10 cellular contexts compared by ENCODE assay signal in genomic region chr3:106198828-106199194, GRCh38.
"Had no signal": no experiment of that assay in that cellular context is flagged by ENCODE, and none has a peak within 500 bp of the region (broad histone marks: within the 10 kb centered on the region; RNA-seq: fewer than 3 reads in every experiment).

No MANE protein-coding gene starts in this region.

- ATAC-seq: naive thymus-derived CD4-positive, alpha-beta T cell; T-helper 17 cell had no signal

- H3K4me3 ChIP-seq: esophagus muscularis mucosa, tibial nerve had no signal

- DNase-seq: activated CD4-positive, alpha-beta T cell treated with anti-CD3 and anti-CD28 coated beads, Interleukin-2, amount 10 ng/mL, durations not matched to agents 7 days and 5 days; activated CD4-positive, CD25-positive, alpha-beta regulatory T cell; activated T-cell treated with anti-CD3 and anti-CD28 coated beads for 4 hours; amygdala; cerebellar nuclear complex; naive thymus-derived CD4-positive, alpha-beta T cell; small intestine; T-helper 17 cell had no signal
